ENCODE assay signal across 8 cellular contexts in the genomic region with DNA sequence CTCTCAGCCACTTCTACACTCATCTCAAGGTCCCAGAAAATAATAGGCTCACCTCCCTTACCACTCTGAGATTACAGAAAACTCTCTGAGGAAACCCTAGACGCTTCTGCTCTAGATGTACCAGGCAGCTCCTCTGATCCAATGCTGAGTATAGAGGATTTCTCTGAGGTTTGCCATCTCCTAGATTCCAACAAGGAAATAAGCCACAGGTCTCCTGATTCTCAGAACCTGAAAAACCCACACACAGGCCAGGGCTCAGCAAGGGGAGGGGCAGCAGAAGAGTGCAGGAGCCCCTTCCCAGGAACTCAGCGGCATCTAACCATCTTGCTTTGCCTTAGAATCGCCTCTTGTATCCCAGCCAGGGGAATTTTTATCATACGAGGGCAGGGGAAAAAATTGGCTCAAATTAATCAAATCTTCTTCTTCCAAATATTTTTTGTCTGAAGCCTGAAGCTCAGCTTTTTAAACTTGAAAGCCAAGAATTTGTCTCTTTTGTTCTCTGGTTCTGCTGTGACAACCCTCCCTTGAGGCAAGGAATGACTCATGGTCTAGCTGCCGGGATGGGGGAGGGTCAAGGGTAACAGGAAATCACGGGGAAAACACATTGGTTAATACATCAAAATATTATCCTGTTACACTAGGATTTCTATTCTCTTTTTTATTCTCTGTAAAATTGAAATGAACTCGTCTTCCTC. TPM values are rescaled to one million over a fixed set of nuclear protein-coding genes. Genes with fewer than 3 reads are reported as not detected.
DNase-seq lines count a peak whose midpoint lies in the region; ATAC-seq and TF ChIP-seq lines count a peak whose summit lies in the region.

No MANE protein-coding gene starts in this region.

- no peak overlapping the region for H3K4me3 ChIP-seq in ovary

- no peaks in the 10 kb centered on the region for H3K27me3 ChIP-seq in ovary

- H3K9me3 ChIP-seq in ovary, result no peaks in the 10 kb centered on the region

- no peaks in the 10 kb centered on the region for H3K27me3 Mint-ChIP-seq in WTC11 (ENCODE audit: low read depth)

- WGBS in ovary, 3 donors, result 6 to 9% (median 7%) methylated on average over 7 of the region's 7 CpGs

- peak overlapping the region; percentile 37 for H3K4me3 Mint-ChIP-seq in WTC11

- peaks cover 5% of the 10 kb centered on the region; the same call in 1 of the 2 replicates for H3K9me3 Mint-ChIP-seq in WTC11

- no peaks in the 10 kb centered on the region for H3K36me3 ChIP-seq in ovary

- DNase-seq in NOMO-1 treated with DMSO at 0.1 percent for 48 hours (lab: John Stamatoyannopoulos, UW; ENCODE audit: unreplicated experiment) (peak; percentile 31), NOMO-1 treated with dmso at 0.1 percent for 144 hours (lab: John Stamatoyannopoulos, UW; ENCODE audit: unreplicated experiment) (no peak), WTC11 (ENCODE audit: low spot score) (peak; percentile 14), fibroblast of the conjunctiva (ENCODE audit: low read depth) (peak; percentile 88), ovary (peak; percentile 55 to 83 (median 60)), D341Med (ENCODE audit: low spot score) (no peak)
- no peak for DNase-seq in activated CD4-positive, CD25-positive, alpha-beta regulatory T cell treated with anti-CD3 and anti-CD28 coated beads, Interleukin-2, amount 50 U/mL, for 72 hours

- H3K27ac Mint-ChIP-seq in WTC11, result peak overlapping the region; percentile 66

- intact Hi-C loops in ovary (cut with DNase I), result no loop called here

- H3K4me1 Mint-ChIP-seq in WTC11, result peaks cover 31% of the 10 kb centered on the region

- H3K36me3 Mint-ChIP-seq in WTC11, result no peaks in the 10 kb centered on the region

- peaks cover 6% of the 10 kb centered on the region for H3K4me1 ChIP-seq in ovary (ENCODE audit: insufficient read depth)

- POLR2A ChIA-PET in WTC11 (lab: Charles Lee), result interaction anchor here (0.6 kb wide), 1 partner anchor 334 kb away, joined by 3 read pairs; no protein-coding TSS in a partner anchor

- H3K27ac ChIP-seq in ovary, result peak overlapping the region; percentile 27 to 69

- peak; percentile 66 for TF ChIP-seq EP300 in ovary (IDR thresholded peaks at IDR 0.05)

- CTCF ChIA-PET in WTC11 (lab: Charles Lee), result no interaction called here

- TF ChIP-seq POLR2A in ovary (IDR thresholded peaks at IDR 0.05), result no peak

- TF ChIP-seq CTCF in WTC11 (IDR thresholded peaks at IDR 0.05) (no peak), ovary (IDR thresholded peaks at IDR 0.05) (no peak)

- ATAC-seq in HG03175 (IDR thresholded peaks at IDR 0.05; ENCODE audit: unreplicated experiment) (peak; percentile 53), WTC11 (peak; percentile 83)

TF ChIP-seq in WTC11, 78 proteins besides CTCF, POLR2A, EP300 and RAD21:
- no peak for TF ChIP-seq CREM (CRISPR knock-in tag; IDR thresholded peaks at IDR 0.05)
- no peak for TF ChIP-seq FOXK1 (CRISPR knock-in tag; IDR thresholded peaks at IDR 0.05)
- TF ChIP-seq, protein P1, sequence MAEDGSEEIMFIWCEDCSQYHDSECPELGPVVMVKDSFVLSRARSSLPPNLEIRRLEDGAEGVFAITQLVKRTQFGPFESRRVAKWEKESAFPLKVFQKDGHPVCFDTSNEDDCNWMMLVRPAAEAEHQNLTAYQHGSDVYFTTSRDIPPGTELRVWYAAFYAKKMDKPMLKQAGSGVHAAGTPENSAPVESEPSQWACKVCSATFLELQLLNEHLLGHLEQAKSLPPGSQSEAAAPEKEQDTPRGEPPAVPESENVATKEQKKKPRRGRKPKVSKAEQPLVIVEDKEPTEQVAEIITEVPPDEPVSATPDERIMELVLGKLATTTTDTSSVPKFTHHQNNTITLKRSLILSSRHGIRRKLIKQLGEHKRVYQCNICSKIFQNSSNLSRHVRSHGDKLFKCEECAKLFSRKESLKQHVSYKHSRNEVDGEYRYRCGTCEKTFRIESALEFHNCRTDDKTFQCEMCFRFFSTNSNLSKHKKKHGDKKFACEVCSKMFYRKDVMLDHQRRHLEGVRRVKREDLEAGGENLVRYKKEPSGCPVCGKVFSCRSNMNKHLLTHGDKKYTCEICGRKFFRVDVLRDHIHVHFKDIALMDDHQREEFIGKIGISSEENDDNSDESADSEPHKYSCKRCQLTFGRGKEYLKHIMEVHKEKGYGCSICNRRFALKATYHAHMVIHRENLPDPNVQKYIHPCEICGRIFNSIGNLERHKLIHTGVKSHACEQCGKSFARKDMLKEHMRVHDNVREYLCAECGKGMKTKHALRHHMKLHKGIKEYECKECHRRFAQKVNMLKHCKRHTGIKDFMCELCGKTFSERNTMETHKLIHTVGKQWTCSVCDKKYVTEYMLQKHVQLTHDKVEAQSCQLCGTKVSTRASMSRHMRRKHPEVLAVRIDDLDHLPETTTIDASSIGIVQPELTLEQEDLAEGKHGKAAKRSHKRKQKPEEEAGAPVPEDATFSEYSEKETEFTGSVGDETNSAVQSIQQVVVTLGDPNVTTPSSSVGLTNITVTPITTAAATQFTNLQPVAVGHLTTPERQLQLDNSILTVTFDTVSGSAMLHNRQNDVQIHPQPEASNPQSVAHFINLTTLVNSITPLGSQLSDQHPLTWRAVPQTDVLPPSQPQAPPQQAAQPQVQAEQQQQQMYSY (CRISPR knock-in tag; IDR thresholded peaks at IDR 0.05), result no peak
- TF ChIP-seq ZNF232 (CRISPR knock-in tag; IDR thresholded peaks at IDR 0.05), result no peak
- TF ChIP-seq FOXP1 (CRISPR knock-in tag; IDR thresholded peaks at IDR 0.05; ENCODE audit: borderline replicate concordance), result no peak
- TF ChIP-seq, protein P2, sequence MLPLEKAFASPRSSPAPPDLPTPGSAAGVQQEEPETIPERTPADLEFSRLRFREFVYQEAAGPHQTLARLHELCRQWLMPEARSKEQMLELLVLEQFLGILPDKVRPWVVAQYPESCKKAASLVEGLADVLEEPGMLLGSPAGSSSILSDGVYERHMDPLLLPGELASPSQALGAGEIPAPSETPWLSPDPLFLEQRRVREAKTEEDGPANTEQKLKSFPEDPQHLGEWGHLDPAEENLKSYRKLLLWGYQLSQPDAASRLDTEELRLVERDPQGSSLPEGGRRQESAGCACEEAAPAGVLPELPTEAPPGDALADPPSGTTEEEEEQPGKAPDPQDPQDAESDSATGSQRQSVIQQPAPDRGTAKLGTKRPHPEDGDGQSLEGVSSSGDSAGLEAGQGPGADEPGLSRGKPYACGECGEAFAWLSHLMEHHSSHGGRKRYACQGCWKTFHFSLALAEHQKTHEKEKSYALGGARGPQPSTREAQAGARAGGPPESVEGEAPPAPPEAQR (CRISPR knock-in tag; IDR thresholded peaks at IDR 0.05), result no peak
- TF ChIP-seq JUN (CRISPR knock-in tag; IDR thresholded peaks at IDR 0.05), result no peak
- no peak for TF ChIP-seq IRF2 (CRISPR knock-in tag; IDR thresholded peaks at IDR 0.05; ENCODE audit: borderline replicate concordance, low read depth)
- TF ChIP-seq ERG (CRISPR knock-in tag; IDR thresholded peaks at IDR 0.05), result no peak
- no peak for TF ChIP-seq OVOL2 (CRISPR knock-in tag; IDR thresholded peaks at IDR 0.05; ENCODE audit: borderline replicate concordance)
- no peak for TF ChIP-seq ZNF396 (CRISPR knock-in tag; IDR thresholded peaks at IDR 0.05; ENCODE audit: borderline replicate concordance)
- TF ChIP-seq ZNF317 (CRISPR knock-in tag; IDR thresholded peaks at IDR 0.05; ENCODE audit: borderline replicate concordance, low read depth), result no peak
- no peak for TF ChIP-seq GABPB1 (CRISPR knock-in tag; IDR thresholded peaks at IDR 0.05)
- TF ChIP-seq NFYB (CRISPR knock-in tag; conservative IDR thresholded peaks at IDR 0.05; ENCODE audit: low read depth), result no peak
- TF ChIP-seq, protein P3, sequence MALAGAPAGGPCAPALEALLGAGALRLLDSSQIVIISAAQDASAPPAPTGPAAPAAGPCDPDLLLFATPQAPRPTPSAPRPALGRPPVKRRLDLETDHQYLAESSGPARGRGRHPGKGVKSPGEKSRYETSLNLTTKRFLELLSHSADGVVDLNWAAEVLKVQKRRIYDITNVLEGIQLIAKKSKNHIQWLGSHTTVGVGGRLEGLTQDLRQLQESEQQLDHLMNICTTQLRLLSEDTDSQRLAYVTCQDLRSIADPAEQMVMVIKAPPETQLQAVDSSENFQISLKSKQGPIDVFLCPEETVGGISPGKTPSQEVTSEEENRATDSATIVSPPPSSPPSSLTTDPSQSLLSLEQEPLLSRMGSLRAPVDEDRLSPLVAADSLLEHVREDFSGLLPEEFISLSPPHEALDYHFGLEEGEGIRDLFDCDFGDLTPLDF (CRISPR knock-in tag; IDR thresholded peaks at IDR 0.05), result no peak
- TF ChIP-seq TEAD1 (CRISPR knock-in tag; IDR thresholded peaks at IDR 0.05), result no peak
- no peak for TF ChIP-seq NFATC4 (CRISPR knock-in tag; IDR thresholded peaks at IDR 0.05)
- no peak for TF ChIP-seq SP1 (CRISPR knock-in tag; conservative IDR thresholded peaks at IDR 0.05)
- TF ChIP-seq CREB1 (CRISPR knock-in tag; IDR thresholded peaks at IDR 0.05), result no peak
- no peak for TF ChIP-seq MXD4 (CRISPR knock-in tag; IDR thresholded peaks at IDR 0.05; ENCODE audit: borderline replicate concordance)
TF ChIP-seq in WTC11: peak in this region for 0.

RNA-seq across cellular contexts. Expression of gene GORAB, which starts 30.8 kb away (rescaled TPM):
- total RNA-seq in WTC11 (2021) (8.8 to 9.9 TPM (median 9.1 TPM) in 3 replicates), ovary (10 to 100 TPM in 5 of 7 donors, 1 to 10 TPM in 2; 9.1 to 24.0 (median 12.0) TPM)
- polyA plus RNA-seq in ovary, result 10 to 100 TPM in 1 of 2 donors, 1 to 10 TPM in 1; 9.7 to 12.2 TPM

Comparison
In these comparisons a context has a peak if more than half of its experiments do, and no peak if none do; other contexts are left out.
1. DNase-seq: peak in NOMO-1 treated with DMSO at 0.1 percent for 48 hours (single experiment), WTC11 (single experiment), fibroblast of the conjunctiva (single experiment) and ovary (5 of 5); none in NOMO-1 treated with dmso at 0.1 percent for 144 hours (single experiment), activated CD4-positive, CD25-positive, alpha-beta regulatory T cell treated with anti-CD3 and anti-CD28 coated beads, Interleukin-2, amount 50 U/mL, for 72 hours (single experiment) and D341Med (single experiment).